ENCODE assay signal across 13 cellular contexts in the genomic region with DNA sequence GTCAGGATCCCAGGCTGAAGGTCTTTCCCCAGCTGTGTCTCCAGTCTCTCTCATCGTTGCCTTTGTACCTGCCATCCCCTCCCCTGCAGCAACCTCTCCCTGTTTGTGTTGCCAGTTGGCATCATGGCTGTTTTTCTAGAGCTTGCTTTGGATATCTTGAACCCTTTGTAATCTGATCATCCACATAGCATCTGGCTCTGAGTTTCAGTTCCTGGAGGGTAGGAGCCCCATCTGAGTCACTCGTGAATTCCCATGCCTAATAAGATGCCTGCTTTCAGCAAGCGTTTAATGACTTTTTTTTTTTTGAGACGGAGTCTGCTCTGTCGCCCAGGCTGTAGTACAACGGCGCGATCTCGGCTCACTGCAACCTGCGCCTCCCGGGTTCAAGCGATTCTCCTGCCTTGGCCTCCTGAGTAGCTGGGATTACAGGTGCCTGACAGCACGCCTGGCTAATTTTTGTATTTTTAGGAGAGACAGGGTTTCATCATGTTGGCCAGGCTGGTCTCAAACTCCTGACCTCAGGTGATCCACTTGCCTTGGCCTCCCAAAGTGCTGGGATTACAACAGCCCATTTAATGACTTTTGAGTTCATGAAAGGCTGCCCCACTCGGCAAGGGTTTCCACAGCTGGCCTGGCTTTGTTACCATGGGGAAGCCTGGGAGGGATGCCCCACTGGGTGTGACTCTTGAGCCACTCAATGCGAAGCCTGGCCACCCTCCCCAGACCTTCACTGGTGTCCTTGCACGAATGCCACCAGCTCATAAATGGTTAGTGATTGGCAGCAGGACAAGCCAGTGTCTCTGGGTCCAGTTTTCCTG. TPM values are rescaled to one million over a fixed set of nuclear protein-coding genes. Genes with fewer than 3 reads are reported as not detected.
DNase-seq lines count a peak whose midpoint lies in the region; ATAC-seq and TF ChIP-seq lines count a peak whose summit lies in the region.
"Had no signal": no experiment of that assay in that cellular context is flagged by ENCODE, and none has a peak within 500 bp of the region (broad histone marks: within the 10 kb centered on the region; RNA-seq: fewer than 3 reads in every experiment).

No MANE protein-coding gene starts in this region.

- ATAC-seq in GM18519 (IDR thresholded peaks at IDR 0.05; ENCODE audit: low FRiP score, unreplicated experiment) = no peak

- no peaks in the 10 kb centered on the region for H3K27me3 Mint-ChIP-seq in progenitor cell of endocrine pancreas

- TF ChIP-seq CTCF in GM06990 (IDR thresholded peaks at IDR 0.05; ENCODE audit: insufficient read depth, low read length, poor library complexity, severe bottlenecking) (no peak), progenitor cell of endocrine pancreas (IDR thresholded peaks at IDR 0.05; ENCODE audit: unreplicated experiment) (no peak)

- no peak overlapping the region for H3K4me3 ChIP-seq in GM06990 (replicated peaks; ENCODE audit: low read depth, low read length)
- H3K4me3 ChIP-seq: suprapubic skin had no signal

- DNase-seq in GM06990 (ENCODE audit: extremely low read depth, insufficient read length) (peak; percentile 29), MV-4-11 (lab: John Stamatoyannopoulos, UW) (peak; percentile 82), astrocyte of the hippocampus (ENCODE audit: low read depth, low spot score) (peak; percentile 78), myocyte (ENCODE audit: low read depth) (peak; percentile 62), islet precursor cell (no peak), progenitor cell of endocrine pancreas (ENCODE audit: low spot score, unreplicated experiment) (no peak), foreskin melanocyte (no peak)
- DNase-seq: activated naive CD8-positive, alpha-beta T cell treated with anti-CD3 and anti-CD28 coated beads, Interleukin-2, amount 10 ng/mL, durations not matched to agents 7 days and 5 days; effector CD4-positive, alpha-beta T cell; T-helper 2 cell had no signal

- H3K36me3 ChIP-seq in GM06990 (ENCODE audit: control insufficient read depth, insufficient read depth, low read length) = no peaks in the 10 kb centered on the region
- H3K36me3 ChIP-seq: suprapubic skin had no signal

- H3K9me3 Mint-ChIP-seq in progenitor cell of endocrine pancreas (ENCODE audit: low read depth) = no peaks in the 10 kb centered on the region
- H3K9me3 Mint-ChIP-seq: activated naive CD8-positive, alpha-beta T cell treated with anti-CD3 and anti-CD28 coated beads, Interleukin-2, amount 10 ng/mL, durations not matched to agents 7 days and 5 days had no signal

- no peaks in the 10 kb centered on the region for H3K36me3 Mint-ChIP-seq in progenitor cell of endocrine pancreas (ENCODE audit: insufficient read depth)
- H3K36me3 Mint-ChIP-seq: activated naive CD8-positive, alpha-beta T cell treated with anti-CD3 and anti-CD28 coated beads, Interleukin-2, amount 10 ng/mL, durations not matched to agents 7 days and 5 days had no signal

- peaks cover 2% of the 10 kb centered on the region for H3K4me1 Mint-ChIP-seq in progenitor cell of endocrine pancreas (ENCODE audit: low read depth)
- H3K4me1 Mint-ChIP-seq: activated naive CD8-positive, alpha-beta T cell treated with anti-CD3 and anti-CD28 coated beads, Interleukin-2, amount 10 ng/mL, durations not matched to agents 7 days and 5 days had no signal

- H3K27ac Mint-ChIP-seq in progenitor cell of endocrine pancreas = no peak overlapping the region
- H3K27ac Mint-ChIP-seq: activated naive CD8-positive, alpha-beta T cell treated with anti-CD3 and anti-CD28 coated beads, Interleukin-2, amount 10 ng/mL, durations not matched to agents 7 days and 5 days had no signal

- no peak overlapping the region for H3K4me3 Mint-ChIP-seq in progenitor cell of endocrine pancreas (ENCODE audit: low read depth)
- H3K4me3 Mint-ChIP-seq: activated naive CD8-positive, alpha-beta T cell treated with anti-CD3 and anti-CD28 coated beads, Interleukin-2, amount 10 ng/mL, durations not matched to agents 7 days and 5 days had no signal

- no peaks in the 10 kb centered on the region for H3K27me3 ChIP-seq in GM06990 (replicated peaks; ENCODE audit: control insufficient read depth, insufficient read depth, low read length)
- H3K27me3 ChIP-seq: suprapubic skin had no signal

RNA-seq across cellular contexts. Expression of a gene that starts 11.9 kb away (rescaled TPM):
- total RNA-seq in myocyte = 14.9 and 15.1 TPM in 2 replicates
- 21.3 TPM for polyA plus RNA-seq in myocyte (2012)
- total RNA-seq in progenitor cell of endocrine pancreas = 18.8 and 19.8 TPM in 2 replicates
- total RNA-seq: activated CD8-positive, alpha-beta memory T cell treated with anti-CD3 and anti-CD28 coated beads for 36 hours; activated naive CD8-positive, alpha-beta T cell treated with anti-CD3 and anti-CD28 coated beads, Interleukin-2, amount 10 ng/mL, durations not matched to agents 7 days and 5 days had no signal

Comparison
In these comparisons a context has a peak if more than half of its experiments do, and no peak if none do; other contexts are left out.
1. DNase-seq: peak in GM06990 (single experiment), MV-4-11 (single experiment), astrocyte of the hippocampus (single experiment) and myocyte (single experiment); none in islet precursor cell (single experiment), progenitor cell of endocrine pancreas (single experiment) and foreskin melanocyte (single experiment).